2 cellular contexts compared by ENCODE assay signal in the genomic region with DNA sequence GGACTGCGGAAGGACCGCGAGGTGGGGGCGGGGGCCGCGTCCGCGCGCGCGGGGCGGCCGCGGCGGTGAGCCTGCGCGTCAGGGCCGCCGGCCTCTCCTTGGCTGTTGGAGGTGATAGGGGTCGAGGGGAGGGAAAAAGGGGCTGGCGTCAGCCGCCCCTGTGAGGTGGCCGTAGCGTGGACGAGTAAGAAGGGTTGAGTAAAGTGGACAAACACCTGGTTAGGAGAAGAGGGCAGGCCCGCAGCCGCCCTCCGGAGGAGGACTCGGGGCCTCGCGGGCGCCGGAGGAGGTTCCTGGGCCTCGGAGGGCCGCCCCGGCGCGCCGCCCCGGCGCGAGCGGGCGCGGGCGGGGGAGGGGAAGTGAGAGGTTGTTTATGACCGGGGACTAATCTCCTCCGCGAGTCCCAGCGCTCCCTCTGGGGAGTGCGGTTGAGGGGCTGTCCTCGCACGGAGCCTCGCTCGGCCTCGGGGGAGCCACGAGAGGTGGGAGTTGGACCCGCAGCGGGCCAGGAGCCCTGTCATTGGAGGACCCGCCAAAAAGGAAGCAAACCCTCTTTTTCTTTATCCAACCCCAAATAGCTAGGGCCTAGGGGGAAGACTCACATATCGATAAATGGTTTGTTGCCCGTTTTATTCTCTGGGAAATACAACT.
TF ChIP-seq lines count a peak whose summit lies in the region.

No MANE protein-coding gene starts in this region.

TF ChIP-seq in WTC11, 78 proteins besides CTCF, POLR2A, EP300 and RAD21 (continued from another document and continues in another):
- TF ChIP-seq PRDM15 (CRISPR knock-in tag; IDR thresholded peaks at IDR 0.05) (no peak), KAT7 (CRISPR knock-in tag; IDR thresholded peaks at IDR 0.05; ENCODE audit: borderline replicate concordance) (0 out of 2 replicates have a peak, but pooled peaks have one; percentile 28), CDX4 (CRISPR knock-in tag; IDR thresholded peaks at IDR 0.05; ENCODE audit: borderline replicate concordance) (no peak), TP53 (CRISPR knock-in tag; IDR thresholded peaks at IDR 0.05) (no peak), ZNF138 (CRISPR knock-in tag; conservative IDR thresholded peaks at IDR 0.05) (no peak), NR2C2 (CRISPR knock-in tag; IDR thresholded peaks at IDR 0.05) (no peak), FOXP1 (CRISPR knock-in tag; IDR thresholded peaks at IDR 0.05; ENCODE audit: borderline replicate concordance) (peak; percentile 28; the same call in 1 of the 2 replicates), NFATC4 (CRISPR knock-in tag; IDR thresholded peaks at IDR 0.05) (no peak), MXD4 (CRISPR knock-in tag; IDR thresholded peaks at IDR 0.05; ENCODE audit: borderline replicate concordance) (no peak), EMX1 (CRISPR knock-in tag; IDR thresholded peaks at IDR 0.05) (no peak), SOX15 (CRISPR knock-in tag; IDR thresholded peaks at IDR 0.05) (no peak), ZNF219 (CRISPR knock-in tag; IDR thresholded peaks at IDR 0.05; ENCODE audit: borderline replicate concordance) (no peak)
- TF ChIP-seq, protein P1, sequence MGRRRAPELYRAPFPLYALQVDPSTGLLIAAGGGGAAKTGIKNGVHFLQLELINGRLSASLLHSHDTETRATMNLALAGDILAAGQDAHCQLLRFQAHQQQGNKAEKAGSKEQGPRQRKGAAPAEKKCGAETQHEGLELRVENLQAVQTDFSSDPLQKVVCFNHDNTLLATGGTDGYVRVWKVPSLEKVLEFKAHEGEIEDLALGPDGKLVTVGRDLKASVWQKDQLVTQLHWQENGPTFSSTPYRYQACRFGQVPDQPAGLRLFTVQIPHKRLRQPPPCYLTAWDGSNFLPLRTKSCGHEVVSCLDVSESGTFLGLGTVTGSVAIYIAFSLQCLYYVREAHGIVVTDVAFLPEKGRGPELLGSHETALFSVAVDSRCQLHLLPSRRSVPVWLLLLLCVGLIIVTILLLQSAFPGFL (CRISPR knock-in tag; IDR thresholded peaks at IDR 0.05; ENCODE audit: borderline replicate concordance) = no peak
- TF ChIP-seq, protein P2, sequence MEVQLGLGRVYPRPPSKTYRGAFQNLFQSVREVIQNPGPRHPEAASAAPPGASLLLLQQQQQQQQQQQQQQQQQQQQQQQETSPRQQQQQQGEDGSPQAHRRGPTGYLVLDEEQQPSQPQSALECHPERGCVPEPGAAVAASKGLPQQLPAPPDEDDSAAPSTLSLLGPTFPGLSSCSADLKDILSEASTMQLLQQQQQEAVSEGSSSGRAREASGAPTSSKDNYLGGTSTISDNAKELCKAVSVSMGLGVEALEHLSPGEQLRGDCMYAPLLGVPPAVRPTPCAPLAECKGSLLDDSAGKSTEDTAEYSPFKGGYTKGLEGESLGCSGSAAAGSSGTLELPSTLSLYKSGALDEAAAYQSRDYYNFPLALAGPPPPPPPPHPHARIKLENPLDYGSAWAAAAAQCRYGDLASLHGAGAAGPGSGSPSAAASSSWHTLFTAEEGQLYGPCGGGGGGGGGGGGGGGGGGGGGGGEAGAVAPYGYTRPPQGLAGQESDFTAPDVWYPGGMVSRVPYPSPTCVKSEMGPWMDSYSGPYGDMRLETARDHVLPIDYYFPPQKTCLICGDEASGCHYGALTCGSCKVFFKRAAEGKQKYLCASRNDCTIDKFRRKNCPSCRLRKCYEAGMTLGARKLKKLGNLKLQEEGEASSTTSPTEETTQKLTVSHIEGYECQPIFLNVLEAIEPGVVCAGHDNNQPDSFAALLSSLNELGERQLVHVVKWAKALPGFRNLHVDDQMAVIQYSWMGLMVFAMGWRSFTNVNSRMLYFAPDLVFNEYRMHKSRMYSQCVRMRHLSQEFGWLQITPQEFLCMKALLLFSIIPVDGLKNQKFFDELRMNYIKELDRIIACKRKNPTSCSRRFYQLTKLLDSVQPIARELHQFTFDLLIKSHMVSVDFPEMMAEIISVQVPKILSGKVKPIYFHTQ (CRISPR knock-in tag; IDR thresholded peaks at IDR 0.05) = no peak
- TF ChIP-seq, protein P3, sequence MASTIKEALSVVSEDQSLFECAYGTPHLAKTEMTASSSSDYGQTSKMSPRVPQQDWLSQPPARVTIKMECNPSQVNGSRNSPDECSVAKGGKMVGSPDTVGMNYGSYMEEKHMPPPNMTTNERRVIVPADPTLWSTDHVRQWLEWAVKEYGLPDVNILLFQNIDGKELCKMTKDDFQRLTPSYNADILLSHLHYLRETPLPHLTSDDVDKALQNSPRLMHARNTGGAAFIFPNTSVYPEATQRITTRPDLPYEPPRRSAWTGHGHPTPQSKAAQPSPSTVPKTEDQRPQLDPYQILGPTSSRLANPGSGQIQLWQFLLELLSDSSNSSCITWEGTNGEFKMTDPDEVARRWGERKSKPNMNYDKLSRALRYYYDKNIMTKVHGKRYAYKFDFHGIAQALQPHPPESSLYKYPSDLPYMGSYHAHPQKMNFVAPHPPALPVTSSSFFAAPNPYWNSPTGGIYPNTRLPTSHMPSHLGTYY (CRISPR knock-in tag; IDR thresholded peaks at IDR 0.05) = 0 out of 2 replicates have a peak, but pooled peaks have one; percentile 42
- TF ChIP-seq, protein P4, sequence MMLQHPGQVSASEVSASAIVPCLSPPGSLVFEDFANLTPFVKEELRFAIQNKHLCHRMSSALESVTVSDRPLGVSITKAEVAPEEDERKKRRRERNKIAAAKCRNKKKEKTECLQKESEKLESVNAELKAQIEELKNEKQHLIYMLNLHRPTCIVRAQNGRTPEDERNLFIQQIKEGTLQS (CRISPR knock-in tag; conservative IDR thresholded peaks at IDR 0.05) = no peak

TF ChIP-seq in HepG2, 621 proteins besides CTCF, POLR2A, EP300 and RAD21 (continued from another document and continues in another):
- TF ChIP-seq ZFP36L2 (CRISPR knock-in tag; IDR thresholded peaks at IDR 0.05) (0 out of 2 replicates have a peak, but pooled peaks have one; percentile 30), SMARCC2 (IDR thresholded peaks at IDR 0.05) (no peak), BCLAF1 (IDR thresholded peaks at IDR 0.05) (no peak), ZNF329 (CRISPR knock-in tag; IDR thresholded peaks at IDR 0.05; ENCODE audit: low read depth) (no peak), KIAA2018 (CRISPR knock-in tag; IDR thresholded peaks at IDR 0.05; ENCODE audit: borderline replicate concordance) (no peak), DDIT3 (CRISPR knock-in tag; IDR thresholded peaks at IDR 0.05) (no peak), TBL1XR1 (IDR thresholded peaks at IDR 0.05; ENCODE audit: borderline replicate concordance, low read length, partially characterized antibody) (no peak), ZNF563 (CRISPR knock-in tag; IDR thresholded peaks at IDR 0.05) (no peak), HIC2 (CRISPR knock-in tag; IDR thresholded peaks at IDR 0.05; ENCODE audit: low read depth) (peak; percentile 34; the same call in 1 of the 2 replicates), FOXC1 (CRISPR knock-in tag; IDR thresholded peaks at IDR 0.05; ENCODE audit: borderline replicate concordance) (peak; percentile 86; the same call in 1 of the 2 replicates), SIX4 (CRISPR knock-in tag; IDR thresholded peaks at IDR 0.05) (no peak), KDM5A (IDR thresholded peaks at IDR 0.05; ENCODE audit: borderline replicate concordance, low read length) (no peak), KAT8 (CRISPR knock-in tag; IDR thresholded peaks at IDR 0.05) (peak; percentile 37; the same call in 1 of the 2 replicates), ATF6 (CRISPR knock-in tag; conservative IDR thresholded peaks at IDR 0.05) (no peak)
